ENCODE assay signal across 8 cellular contexts in the genomic region with DNA sequence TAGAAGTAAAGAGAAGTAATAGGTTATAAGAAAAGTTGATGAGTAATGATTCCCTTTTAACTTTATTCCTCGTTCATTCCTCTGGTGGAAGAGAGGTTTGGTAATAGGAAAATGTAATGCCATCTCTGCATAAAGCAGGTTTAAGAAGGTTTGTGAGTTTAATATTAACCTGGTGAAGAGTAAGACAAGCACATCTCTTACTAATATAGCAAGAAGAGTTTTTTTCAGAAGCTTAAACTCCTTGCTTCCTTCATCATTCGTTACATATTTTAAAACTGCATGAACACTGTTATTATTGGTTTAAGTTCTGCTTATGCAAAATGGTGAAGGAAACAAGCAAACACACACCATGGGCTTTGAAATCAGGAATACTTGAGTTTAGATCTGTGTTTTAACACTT.
A peak's percentile ranks its signal among the peaks of the same experiment; 100 is the strongest.
DNase-seq lines count a peak whose midpoint lies in the region; ATAC-seq and TF ChIP-seq lines count a peak whose summit lies in the region.
"Had no signal": no experiment of that assay in that cellular context is flagged by ENCODE, and none has a peak within 500 bp of the region (broad histone marks: within the 10 kb centered on the region; RNA-seq: fewer than 3 reads in every experiment).

No MANE protein-coding gene starts in this region.

- ATAC-seq in GM19395 (IDR thresholded peaks at IDR 0.05; ENCODE audit: unreplicated experiment) (peak; percentile 47), HG02763 (IDR thresholded peaks at IDR 0.05; ENCODE audit: unreplicated experiment) (peak; percentile 40), HG03558 (IDR thresholded peaks at IDR 0.05; ENCODE audit: extremely low read depth, unreplicated experiment) (peak; percentile 22)

- CTCF ChIA-PET in HEK293T (lab: Yijun Ruan, JAX) = no interaction called here

- POLR2A ChIA-PET in HEK293T (lab: Yijun Ruan, JAX) = no interaction called here

- no peak for DNase-seq in retina
- no peak for DNase-seq in HEK293T (ENCODE audit: extremely low spot score)
- no peak for DNase-seq in NCI-H2081 treated with DMSO at 0.1 percent for 48 hours (lab: John Stamatoyannopoulos, UW)
- no peak for DNase-seq in amniotic stem cell (lab: John Stamatoyannopoulos, UW)
- DNase-seq: Caco-2 had no signal

TF ChIP-seq in HEK293T, 16 proteins besides CTCF, POLR2A, EP300 and RAD21:
- TF ChIP-seq FOXK2 (IDR thresholded peaks at IDR 0.05) (no peak), FOXM1 (IDR thresholded peaks at IDR 0.05; ENCODE audit: borderline replicate concordance) (no peak)
